Comparison of ENCODE assay signal across 6 cellular contexts in genomic region chr14:31126680-31127079, GRCh38.
"Had no signal": no experiment of that assay in that cellular context is flagged by ENCODE, and none has a peak within 500 bp of the region (broad histone marks: within the 10 kb centered on the region; RNA-seq: fewer than 3 reads in every experiment).

No MANE protein-coding gene starts in this region.

- H3K9me3 Mint-ChIP-seq: GM23338, H9 had no signal

- ATAC-seq: GM23338, K562 had no signal

- DNase-seq: H9, HCEC 1CT, IMR-90, KG1 had no signal

- H3K27ac Mint-ChIP-seq: GM23338, H9 had no signal

- H3K4me3 ChIP-seq: GM23338, K562 had no signal

- H3K4me3 Mint-ChIP-seq: GM23338, H9 had no signal
